25 cellular contexts compared by ENCODE assay signal in genomic region chr19:54429176-54429495, GRCh38. TPM values are rescaled to one million over a fixed set of nuclear protein-coding genes. Genes with fewer than 3 reads are reported as not detected.
DNase-seq lines count a peak whose midpoint lies in the region; ATAC-seq, FAIRE-seq and TF ChIP-seq lines count a peak whose summit lies in the region.
"Had no signal": no experiment of that assay in that cellular context is flagged by ENCODE, and none has a peak within 500 bp of the region (broad histone marks: within the 10 kb centered on the region; RNA-seq: fewer than 3 reads in every experiment).

No MANE protein-coding gene starts in this region.

- BruUV-seq in Calu3 (replicated peaks; lab: Mats Ljungman, UMichigan) (no TSS peak), MCF 10A (replicated peaks; lab: Mats Ljungman, UMichigan) (no TSS peak)

- H3K36me3 Mint-ChIP-seq in Calu3 (ENCODE audit: insufficient read depth, unreplicated experiment) (peaks cover 55% of the 10 kb centered on the region), astrocyte (ENCODE audit: low read depth, unreplicated experiment) (no peaks in the 10 kb centered on the region), neural progenitor cell (peaks cover 36% of the 10 kb centered on the region), MCF 10A (ENCODE audit: insufficient read depth, unreplicated experiment) (peaks cover 16% of the 10 kb centered on the region)
- H3K36me3 Mint-ChIP-seq in activated T-helper 17 cell treated with anti-CD3 and anti-CD28 coated beads, Interleukin-2, amount 50 U/mL, for 72 hours (ENCODE audit: low read depth), result no peaks in the 10 kb centered on the region
- H3K36me3 Mint-ChIP-seq: CD14-positive monocyte had no signal

- intact Hi-C loops in Calu3 (cut with micrococcal nuclease; ENCODE audit: unreplicated experiment) (no loop called here), MCF 10A (cut with micrococcal nuclease) (no loop called here)

- DNase-seq in Calu3 (no peak), astrocyte (ENCODE audit: low read depth) (no peak), neural progenitor cell (ENCODE audit: low spot score) (no peak), SW 1271 (lab: John Stamatoyannopoulos, UW) (no peak), MCF 10A (ENCODE audit: unreplicated experiment) (no peak)
- DNase-seq: activated CD4-positive, CD25-positive, alpha-beta regulatory T cell; activated CD8-positive, alpha-beta T cell treated with anti-CD3 and anti-CD28 coated beads, Interleukin-2, amount 10 ng/mL, durations not matched to agents 7 days and 5 days; activated naive CD4-positive, alpha-beta T cell treated with anti-CD3 and anti-CD28 coated beads for 36 hours; activated T-cell treated with anti-CD3 and anti-CD28 coated beads, Interleukin-2, amount 50 U/mL, for 1 hour; effector memory CD4-positive, alpha-beta T cell; esophagus squamous epithelium; GF-D8; IMR-90; MM.1S; NCI-H146; NCI-H526; RPMI8226; SK-N-SH; stimulated activated CD4-positive, alpha-beta T cell treated with anti-CD3 and anti-CD28 coated beads, Interleukin-15, amount 100 ng/mL, for 24 hours; T1000 had no signal

- TF ChIP-seq CTCF in Calu3 (IDR thresholded peaks at IDR 0.05; ENCODE audit: unreplicated experiment), result no peak
- no peak for TF ChIP-seq CTCF in astrocyte (IDR thresholded peaks at IDR 0.05; ENCODE audit: insufficient read depth, low read depth, low read length)
- no peak for TF ChIP-seq CTCF in neural progenitor cell (IDR thresholded peaks at IDR 0.05)
- no peak for TF ChIP-seq CTCF in MCF 10A (IDR thresholded peaks at IDR 0.05; ENCODE audit: unreplicated experiment)

- no peak overlapping the region for H2AFZ ChIP-seq in astrocyte (ENCODE audit: low read depth, low read length)
- no peak overlapping the region for H2AFZ ChIP-seq in neural progenitor cell (replicated peaks)

- no peaks in the 10 kb centered on the region for H3K27me3 ChIP-seq in astrocyte (ENCODE audit: insufficient read depth, low read length)
- H3K27me3 ChIP-seq in neural progenitor cell, result no peaks in the 10 kb centered on the region

- no peaks in the 10 kb centered on the region for H3K4me1 ChIP-seq in astrocyte (ENCODE audit: insufficient read depth, low read length)
- peaks cover 16% of the 10 kb centered on the region for H3K4me1 ChIP-seq in neural progenitor cell

- H3K9me3 Mint-ChIP-seq in Calu3 (ENCODE audit: low read depth, unreplicated experiment), result no peaks in the 10 kb centered on the region
- H3K9me3 Mint-ChIP-seq in astrocyte (ENCODE audit: unreplicated experiment), result no peaks in the 10 kb centered on the region
- H3K9me3 Mint-ChIP-seq in neural progenitor cell, result no peaks in the 10 kb centered on the region
- H3K9me3 Mint-ChIP-seq in activated T-helper 17 cell treated with anti-CD3 and anti-CD28 coated beads, Interleukin-2, amount 50 U/mL, for 72 hours, result no peaks in the 10 kb centered on the region
- H3K9me3 Mint-ChIP-seq in MCF 10A (ENCODE audit: unreplicated experiment), result no peaks in the 10 kb centered on the region
- H3K9me3 Mint-ChIP-seq: activated naive CD4-positive, alpha-beta T cell treated with anti-CD3 and anti-CD28 coated beads for 36 hours had no signal

- POLR2A ChIA-PET in MCF 10A (lab: Yijun Ruan, JAX), result interaction anchor here (4.8 kb wide), 1 partner anchor 20 kb away, joined by 29 read pairs; the partner anchor contains the start of gene LENG8

- no peaks in the 10 kb centered on the region for H3K79me2 ChIP-seq in astrocyte (ENCODE audit: insufficient read depth, low read length)
- no peaks in the 10 kb centered on the region for H3K79me2 ChIP-seq in neural progenitor cell (ENCODE audit: low read depth)

- H3K27ac Mint-ChIP-seq in Calu3 (ENCODE audit: unreplicated experiment) (peak overlapping the region; percentile 50), astrocyte (ENCODE audit: unreplicated experiment) (peak overlapping the region; percentile 12), neural progenitor cell (peak overlapping the region; percentile 44), MCF 10A (ENCODE audit: low read depth, unreplicated experiment) (no peak overlapping the region)
- H3K27ac Mint-ChIP-seq in activated T-helper 17 cell treated with anti-CD3 and anti-CD28 coated beads, Interleukin-2, amount 50 U/mL, for 72 hours, result no peak overlapping the region
- H3K27ac Mint-ChIP-seq: activated CD8-positive, alpha-beta T cell treated with anti-CD3 and anti-CD28 coated beads, Interleukin-2, amount 10 ng/mL, durations not matched to agents 7 days and 5 days; activated naive CD4-positive, alpha-beta T cell treated with anti-CD3 and anti-CD28 coated beads for 36 hours had no signal

- H4K20me1 ChIP-seq in astrocyte (ENCODE audit: insufficient read depth, low read length) (peaks cover 18% of the 10 kb centered on the region), neural progenitor cell (ENCODE audit: low read depth) (peaks cover 58% of the 10 kb centered on the region)

- ATAC-seq in activated T-helper 17 cell treated with anti-CD3 and anti-CD28 coated beads, Interleukin-2, amount 50 U/mL, for 72 hours (replicated peaks), result no peak
- ATAC-seq: activated CD8-positive, alpha-beta T cell treated with anti-CD3 and anti-CD28 coated beads, Interleukin-2, amount 10 ng/mL, durations not matched to agents 7 days and 5 days; gastroesophageal sphincter had no signal

- H3K36me3 ChIP-seq in astrocyte (ENCODE audit: insufficient read depth, low read length), result no peaks in the 10 kb centered on the region
- no peaks in the 10 kb centered on the region for H3K36me3 ChIP-seq in neural progenitor cell
- H3K36me3 ChIP-seq: esophagus squamous epithelium, gastroesophageal sphincter had no signal

- peaks cover 8% of the 10 kb centered on the region for H3F3A ChIP-seq in neural progenitor cell (ENCODE audit: low read depth)

- H3K27me3 Mint-ChIP-seq in Calu3 (ENCODE audit: unreplicated experiment) (peaks cover 35% of the 10 kb centered on the region), astrocyte (ENCODE audit: low read depth, unreplicated experiment) (peaks cover 2% of the 10 kb centered on the region), neural progenitor cell (ENCODE audit: insufficient read depth, low read depth) (peaks cover 10% of the 10 kb centered on the region), MCF 10A (ENCODE audit: insufficient read depth, unreplicated experiment) (peaks cover 13% of the 10 kb centered on the region)
- peaks cover 14% of the 10 kb centered on the region for H3K27me3 Mint-ChIP-seq in activated T-helper 17 cell treated with anti-CD3 and anti-CD28 coated beads, Interleukin-2, amount 50 U/mL, for 72 hours

- no peak overlapping the region for H3K4me3 Mint-ChIP-seq in Calu3 (ENCODE audit: low read depth, unreplicated experiment)
- no peak overlapping the region for H3K4me3 Mint-ChIP-seq in astrocyte (ENCODE audit: unreplicated experiment)
- H3K4me3 Mint-ChIP-seq in neural progenitor cell, result peak overlapping the region; percentile 68
- no peak overlapping the region for H3K4me3 Mint-ChIP-seq in activated T-helper 17 cell treated with anti-CD3 and anti-CD28 coated beads, Interleukin-2, amount 50 U/mL, for 72 hours
- no peak overlapping the region for H3K4me3 Mint-ChIP-seq in MCF 10A (ENCODE audit: unreplicated experiment)
- H3K4me3 Mint-ChIP-seq: activated CD8-positive, alpha-beta T cell treated with anti-CD3 and anti-CD28 coated beads, Interleukin-2, amount 10 ng/mL, durations not matched to agents 7 days and 5 days; activated naive CD4-positive, alpha-beta T cell treated with anti-CD3 and anti-CD28 coated beads for 36 hours had no signal

- H3K4me1 Mint-ChIP-seq in Calu3 (ENCODE audit: low read depth, unreplicated experiment) (peaks cover 41% of the 10 kb centered on the region), astrocyte (ENCODE audit: low read depth, unreplicated experiment) (peaks cover 7% of the 10 kb centered on the region), neural progenitor cell (peaks cover 46% of the 10 kb centered on the region), MCF 10A (ENCODE audit: insufficient read depth, unreplicated experiment) (peaks cover 14% of the 10 kb centered on the region)
- peaks cover 6% of the 10 kb centered on the region for H3K4me1 Mint-ChIP-seq in activated T-helper 17 cell treated with anti-CD3 and anti-CD28 coated beads, Interleukin-2, amount 50 U/mL, for 72 hours

- no peaks in the 10 kb centered on the region for H3K9me3 ChIP-seq in astrocyte (ENCODE audit: insufficient read depth, low read depth, low read length)
- H3K9me3 ChIP-seq in neural progenitor cell (ENCODE audit: low read depth), result no peaks in the 10 kb centered on the region
- H3K9me3 ChIP-seq: esophagus squamous epithelium, gastroesophageal sphincter, SK-N-SH had no signal

- H3K4me3 ChIP-seq in astrocyte (ENCODE audit: insufficient read depth, low read depth, low read length) (no peak overlapping the region), neural progenitor cell (no peak overlapping the region)
- H3K4me3 ChIP-seq: esophagus squamous epithelium, gastroesophageal sphincter, lung had no signal

- H3K9ac ChIP-seq in astrocyte (ENCODE audit: low read length) (no peak overlapping the region), neural progenitor cell (peak overlapping the region; percentile 5)
- H3K9ac ChIP-seq: SK-N-SH had no signal

- H3K4me2 ChIP-seq in astrocyte (ENCODE audit: low read length) (no peak overlapping the region), neural progenitor cell (no peak overlapping the region)
- H3K4me2 ChIP-seq: SK-N-SH had no signal

- CTCF ChIA-PET in Calu3 (lab: Charles Lee) (interaction anchor here (3.6 kb wide), 1 partner anchor 9 kb away, joined by 17 read pairs; no protein-coding TSS in a partner anchor), MCF 10A (lab: Yijun Ruan, JAX) (interaction anchor here (2.6 kb wide), 1 partner anchor 38 kb away, joined by 8 read pairs; no protein-coding TSS in a partner anchor)

- FAIRE-seq in astrocyte (lab: Jason Lieb, UNC), result no peak
- FAIRE-seq: kidney had no signal

- H3K27ac ChIP-seq in astrocyte (ENCODE audit: low read depth, low read length) (no peak overlapping the region), neural progenitor cell (no peak overlapping the region)
- H3K27ac ChIP-seq: esophagus squamous epithelium, gastroesophageal sphincter had no signal

RNA-seq across cellular contexts. Expression of gene TTYH1, which starts 13.9 kb away (rescaled TPM):
- total RNA-seq in Calu3 (2022) (2.9 and 3.9 TPM in 2 replicates), astrocyte (8.4 and 12.6 TPM in 2 replicates), neural progenitor cell (ENCODE audit: low replicate concordance) (34.2 and 128 TPM in 2 replicates), MCF 10A (2022) (not detected in 2 replicates)
- total RNA-seq in activated T-helper 17 cell treated with anti-CD3 and anti-CD28 coated beads, Interleukin-2, amount 50 U/mL, for 72 hours, result under 1 TPM in 1 of 2 donors, not detected in 1; 0.40 TPM
- total RNA-seq: activated naive CD4-positive, alpha-beta T cell treated with anti-CD3 and anti-CD28 coated beads for 36 hours; IMR-90 had no signal

RNA-seq across cellular contexts. Expression of gene LENG8, which starts 19.9 kb away (rescaled TPM):
- total RNA-seq in Calu3 (2022) (256 and 267 TPM in 2 replicates), astrocyte (193 and 201 TPM in 2 replicates), neural progenitor cell (ENCODE audit: low replicate concordance) (36.6 and 90.1 TPM in 2 replicates), MCF 10A (2022) (238 and 249 TPM in 2 replicates)
- total RNA-seq in activated T-helper 17 cell treated with anti-CD3 and anti-CD28 coated beads, Interleukin-2, amount 50 U/mL, for 72 hours, result 100 to 1,000 TPM; 153 to 200 TPM

RNA-seq across cellular contexts. Expression of gene LENG9, which starts 34.4 kb away (rescaled TPM):
- 14.7 and 16.4 TPM in 2 replicates for total RNA-seq in Calu3 (2022)
- total RNA-seq in astrocyte, result 3.7 and 3.8 TPM in 2 replicates
- total RNA-seq in neural progenitor cell (ENCODE audit: low replicate concordance), result 0.79 and 4.0 TPM in 2 replicates
- 1 to 10 TPM; 3.1 to 4.4 TPM for total RNA-seq in activated T-helper 17 cell treated with anti-CD3 and anti-CD28 coated beads, Interleukin-2, amount 50 U/mL, for 72 hours
- total RNA-seq in MCF 10A (2022), result 6.9 and 9.3 TPM in 2 replicates

RNA-seq across cellular contexts. Expression of gene CDC42EP5, which starts 44.0 kb away (rescaled TPM):
- total RNA-seq in Calu3 (2022), result 12.9 and 19.7 TPM in 2 replicates
- total RNA-seq in astrocyte, result 57.9 and 64.2 TPM in 2 replicates
- 1.1 TPM in 1 of 2 replicates, not detected in the other for total RNA-seq in neural progenitor cell (ENCODE audit: low replicate concordance)
- total RNA-seq in activated T-helper 17 cell treated with anti-CD3 and anti-CD28 coated beads, Interleukin-2, amount 50 U/mL, for 72 hours, result not detected
- total RNA-seq in MCF 10A (2022), result 3.0 TPM in 2 replicates
- total RNA-seq: activated CD8-positive, alpha-beta T cell treated with anti-CD3 and anti-CD28 coated beads, Interleukin-2, amount 10 ng/mL, durations not matched to agents 7 days and 5 days; activated naive CD4-positive, alpha-beta T cell treated with anti-CD3 and anti-CD28 coated beads for 36 hours had no signal

Comparison
In these comparisons a context has a peak if more than half of its experiments do, and no peak if none do; other contexts are left out.
1. H3K27ac Mint-ChIP-seq: peak in Calu3 (single experiment), astrocyte (single experiment) and neural progenitor cell (single experiment); none in activated T-helper 17 cell treated with anti-CD3 and anti-CD28 coated beads, Interleukin-2, amount 50 U/mL, for 72 hours (single experiment) and MCF 10A (single experiment).